13 cellular contexts compared by ENCODE assay signal in the genomic region with DNA sequence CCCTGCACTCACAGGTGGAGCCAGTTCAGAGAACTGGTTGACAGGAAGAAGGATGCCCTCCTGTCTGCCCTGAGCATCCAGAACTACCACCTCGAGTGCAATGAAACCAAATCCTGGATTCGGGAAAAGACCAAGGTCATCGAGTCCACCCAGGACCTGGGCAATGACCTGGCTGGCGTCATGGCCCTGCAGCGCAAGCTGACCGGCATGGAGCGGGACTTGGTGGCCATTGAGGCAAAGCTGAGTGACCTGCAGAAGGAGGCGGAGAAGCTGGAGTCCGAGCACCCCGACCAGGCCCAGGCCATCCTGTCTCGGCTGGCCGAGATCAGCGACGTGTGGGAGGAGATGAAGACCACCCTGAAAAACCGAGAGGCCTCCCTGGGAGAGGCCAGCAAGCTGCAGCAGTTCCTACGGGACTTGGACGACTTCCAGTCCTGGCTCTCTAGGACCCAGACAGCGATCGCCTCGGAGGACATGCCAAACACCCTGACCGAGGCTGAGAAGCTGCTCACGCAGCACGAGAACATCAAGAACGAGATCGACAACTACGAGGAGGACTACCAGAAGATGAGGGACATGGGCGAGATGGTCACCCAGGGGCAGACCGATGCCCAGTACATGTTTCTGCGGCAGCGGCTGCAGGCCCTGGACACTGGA.
DNase-seq lines count a peak whose midpoint lies in the region; ATAC-seq and TF ChIP-seq lines count a peak whose summit lies in the region.
"Had no signal": no experiment of that assay in that cellular context is flagged by ENCODE, and none has a peak within 500 bp of the region (broad histone marks: within the 10 kb centered on the region; RNA-seq: fewer than 3 reads in every experiment).

No MANE protein-coding gene starts in this region.

- H3K4me3 ChIP-seq in esophagus muscularis mucosa = no peak overlapping the region

- H3K4me3 Mint-ChIP-seq in stimulated activated naive CD8-positive, alpha-beta T cell treated with anti-CD3 and anti-CD28 coated beads, Interleukin-15, Interleukin-2, amounts not matched to agents 100 ng/mL and 50 ng/mL, for 24 hours = no peak overlapping the region
- no peak overlapping the region for H3K4me3 Mint-ChIP-seq in neural crest cell

- DNase-seq in stimulated activated naive CD8-positive, alpha-beta T cell treated with anti-CD3 and anti-CD28 coated beads, Interleukin-15, Interleukin-2, amounts not matched to agents 100 U/mL and 50 U/mL, for 24 hours = no peak
- DNase-seq in esophagus muscularis mucosa (ENCODE audit: extremely low spot score) (no peak), neural crest cell (ENCODE audit: low read depth, low spot score) (no peak), NCI-H510A treated with DMSO at 0.1 percent for 48 hours (lab: John Stamatoyannopoulos, UW) (no peak)
- no peak for DNase-seq in central memory CD4-positive, alpha-beta T cell
- DNase-seq in activated CD4-positive, CD25-positive, alpha-beta regulatory T cell treated with anti-CD3 and anti-CD28 coated beads, Interleukin-2, amount 50 U/mL, for 72 hours = no peak
- DNase-seq: activated CD4-positive, CD25-positive, alpha-beta regulatory T cell; activated effector memory CD4-positive, alpha-beta T cell treated with Interleukin-2 at 50 U/mL for 16 hours; DND-41; NCI-H1436; NCI-H524 had no signal

- TF ChIP-seq CTCF in esophagus muscularis mucosa (IDR thresholded peaks at IDR 0.05) (no peak), neural crest cell (conservative IDR thresholded peaks at IDR 0.05) (no peak)

- peak overlapping the region; percentile 4 to 81 (median 44) for H3K27ac ChIP-seq in esophagus muscularis mucosa (replicated peaks in 1 of 4)

- no peaks in the 10 kb centered on the region for H3K9me3 Mint-ChIP-seq in stimulated activated naive CD8-positive, alpha-beta T cell treated with anti-CD3 and anti-CD28 coated beads, Interleukin-15, Interleukin-2, amounts not matched to agents 100 ng/mL and 50 ng/mL, for 24 hours
- H3K9me3 Mint-ChIP-seq in neural crest cell = no peaks in the 10 kb centered on the region

- peaks cover 53 to 83% (median 79%) of the 10 kb centered on the region in 4 donors for H3K36me3 ChIP-seq in esophagus muscularis mucosa

- no peaks in the 10 kb centered on the region for H3K9me3 ChIP-seq in esophagus muscularis mucosa

- peak overlapping the region; percentile 41 for H3K27ac Mint-ChIP-seq in stimulated activated naive CD8-positive, alpha-beta T cell treated with anti-CD3 and anti-CD28 coated beads, Interleukin-15, Interleukin-2, amounts not matched to agents 100 ng/mL and 50 ng/mL, for 24 hours
- peak overlapping the region; percentile 88 for H3K27ac Mint-ChIP-seq in neural crest cell (ENCODE audit: unreplicated experiment)

- ATAC-seq in stimulated activated naive CD8-positive, alpha-beta T cell treated with anti-CD3 and anti-CD28 coated beads, Interleukin-15, Interleukin-2, amounts not matched to agents 100 U/mL and 50 U/mL, for 24 hours = no peak
- ATAC-seq in HG02840 (IDR thresholded peaks at IDR 0.05; ENCODE audit: low FRiP score, unreplicated experiment) = no peak

- peaks cover 40% of the 10 kb centered on the region for H3K4me1 Mint-ChIP-seq in stimulated activated naive CD8-positive, alpha-beta T cell treated with anti-CD3 and anti-CD28 coated beads, Interleukin-15, Interleukin-2, amounts not matched to agents 100 ng/mL and 50 ng/mL, for 24 hours (ENCODE audit: low read depth)
- peaks cover 17% of the 10 kb centered on the region for H3K4me1 Mint-ChIP-seq in neural crest cell

- no peaks in the 10 kb centered on the region for H3K27me3 ChIP-seq in esophagus muscularis mucosa

- H3K4me1 ChIP-seq in esophagus muscularis mucosa = peaks cover 73 to 77% (median 74%) of the 10 kb centered on the region in 4 donors

- peaks cover 75% of the 10 kb centered on the region for H3K36me3 Mint-ChIP-seq in stimulated activated naive CD8-positive, alpha-beta T cell treated with anti-CD3 and anti-CD28 coated beads, Interleukin-15, Interleukin-2, amounts not matched to agents 100 ng/mL and 50 ng/mL, for 24 hours (ENCODE audit: low read depth)
- peaks cover 52% of the 10 kb centered on the region for H3K36me3 Mint-ChIP-seq in neural crest cell (ENCODE audit: low read depth)

- TF ChIP-seq EP300 in esophagus muscularis mucosa (IDR thresholded peaks at IDR 0.05) = no peak

- WGBS in esophagus muscularis mucosa = 72% methylated on average over 30 of the region's 30 CpGs

- TF ChIP-seq POLR2A in esophagus muscularis mucosa (IDR thresholded peaks at IDR 0.05; ENCODE audit: low read depth) = no peak

- no peaks in the 10 kb centered on the region for H3K27me3 Mint-ChIP-seq in stimulated activated naive CD8-positive, alpha-beta T cell treated with anti-CD3 and anti-CD28 coated beads, Interleukin-15, Interleukin-2, amounts not matched to agents 100 ng/mL and 50 ng/mL, for 24 hours
- H3K27me3 Mint-ChIP-seq in neural crest cell (ENCODE audit: low read depth) = no peaks in the 10 kb centered on the region

- intact Hi-C loops in esophagus muscularis mucosa (cut with DNase I) = no loop called here
